19 cellular contexts compared by ENCODE assay signal in the genomic region with DNA sequence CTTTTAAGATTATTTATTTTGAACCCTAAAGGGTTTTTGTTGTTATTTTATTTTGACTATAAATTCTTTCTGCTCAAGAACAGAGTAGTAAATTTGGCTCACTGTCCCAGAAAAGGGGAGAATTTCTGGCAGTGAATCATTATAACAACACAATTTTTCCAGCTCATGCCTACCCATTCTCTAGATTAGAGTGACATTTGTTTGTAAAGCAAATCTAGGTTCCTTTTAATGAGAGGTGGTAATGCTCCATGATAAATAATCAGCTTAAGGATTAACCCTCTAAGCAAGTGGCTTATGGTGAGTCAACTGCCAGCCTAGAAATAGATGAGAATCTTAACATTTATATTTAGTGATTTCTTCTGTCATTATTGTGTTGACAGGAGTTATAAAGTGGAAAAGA.
DNase-seq lines count a peak whose midpoint lies in the region; ATAC-seq, FAIRE-seq and TF ChIP-seq lines count a peak whose summit lies in the region.
"Had no signal": no experiment of that assay in that cellular context is flagged by ENCODE, and none has a peak within 500 bp of the region (broad histone marks: within the 10 kb centered on the region; RNA-seq: fewer than 3 reads in every experiment).

No MANE protein-coding gene starts in this region.

- H3K4me1 ChIP-seq in PC-3 (ENCODE audit: insufficient read depth, low read length) = no peaks in the 10 kb centered on the region
- H3K4me1 ChIP-seq: BE2C had no signal

- no peak overlapping the region for H3K27ac ChIP-seq in PC-3 (ENCODE audit: low read length)
- H3K27ac ChIP-seq: RWPE1, SK-N-MC had no signal

- DNase-seq in D721Med (ENCODE audit: insufficient read length, low spot score) = no peak
- peak; percentile 43 for DNase-seq in PC-3
- DNase-seq in retinal pigment epithelial cell (ENCODE audit: low read depth) = peak; percentile 80
- DNase-seq in GM13977 (ENCODE audit: low spot score) = no peak
- DNase-seq in NCI-H2227 (lab: John Stamatoyannopoulos, UW; ENCODE audit: unreplicated experiment) = no peak
- DNase-seq in MG63 = no peak
- DNase-seq: BE2C, DMS79 treated with DMSO at 0.1 percent for 48 hours, NCI-H1417, NCI-H1694 treated with DMSO at 0.1 percent for 48 hours, NCI-H446 treated with DMSO at 0.1 percent for 48 hours, NCI-H526 treated with DMSO at 0.1 percent for 48 hours, SHP77 treated with DMSO at 0.1 percent for 48 hours had no signal

- no peaks in the 10 kb centered on the region for H4K20me1 ChIP-seq in PC-3 (ENCODE audit: low read length)

- H3K27me3 ChIP-seq in PC-3 (ENCODE audit: low read length) (no peaks in the 10 kb centered on the region), MG63 (no peaks in the 10 kb centered on the region)
- H3K27me3 ChIP-seq: BE2C had no signal

- FAIRE-seq in D721Med (lab: Jason Lieb, UNC) (peak; percentile 91), endometrium (lab: Jason Lieb, UNC) (peak; percentile 84)
- FAIRE-seq: GM12878, H1 had no signal

- CTCF ChIA-PET in PC-3 (lab: Charles Lee) = no interaction called here

- intact Hi-C loops in PC-3 (cut with micrococcal nuclease) = no loop called here

- peak; percentile 38; the same call in 1 of the 2 replicates for ATAC-seq in PC-3
- ATAC-seq: GM12878, HCT116 had no signal

- no peaks in the 10 kb centered on the region for H3K36me3 ChIP-seq in PC-3 (ENCODE audit: low read depth, low read length)
- no peaks in the 10 kb centered on the region for H3K36me3 ChIP-seq in MG63
- H3K36me3 ChIP-seq: BE2C had no signal

- H3F3A ChIP-seq in PC-3 (ENCODE audit: low read length, unreplicated experiment) = no peaks in the 10 kb centered on the region

- BruUV-seq in PC-3 (replicated peaks; lab: Mats Ljungman, UMichigan) = no TSS peak

- H3K9me3 ChIP-seq in PC-3 (ENCODE audit: low read length) (no peaks in the 10 kb centered on the region), MG63 (peaks cover 22% of the 10 kb centered on the region)
- H3K9me3 ChIP-seq: BE2C had no signal

- POLR2A ChIA-PET in PC-3 (lab: Charles Lee; ENCODE audit: unreplicated experiment) = no interaction called here

- no peaks in the 10 kb centered on the region for H3K9me2 ChIP-seq in PC-3 (replicated peaks; ENCODE audit: low read length)

- H3K9ac ChIP-seq in PC-3 (ENCODE audit: low read length) = no peak overlapping the region

- H3K79me2 ChIP-seq in PC-3 (ENCODE audit: low read length) = no peaks in the 10 kb centered on the region

- no peak for TF ChIP-seq CTCF in D721Med (IDR thresholded peaks at IDR 0.05; ENCODE audit: insufficient read depth, missing control alignments)
- TF ChIP-seq CTCF in PC-3 (conservative IDR thresholded peaks at IDR 0.05; ENCODE audit: low read depth, low read length) = no peak
- TF ChIP-seq CTCF in retinal pigment epithelial cell (conservative IDR thresholded peaks at IDR 0.05; ENCODE audit: low read depth, low read length) = no peak
- TF ChIP-seq CTCF in GM13977 (IDR thresholded peaks at IDR 0.05; ENCODE audit: extremely low read depth, insufficient read depth, missing control alignments) = no peak

- in situ Hi-C loops in GM13977 (cut with MboI; ENCODE audit: low pct_unique_long_range_greater_than_20kb, low sequenced_read_pairs, unreplicated experiment) = no loop called here

- no peak overlapping the region for H2AFZ ChIP-seq in PC-3 (ENCODE audit: low read length)

- no peak overlapping the region for H3K4me3 ChIP-seq in PC-3 (ENCODE audit: low read length)
- H3K4me3 ChIP-seq in retinal pigment epithelial cell (ENCODE audit: low read length) = no peak overlapping the region
- no peak overlapping the region for H3K4me3 ChIP-seq in MG63
- H3K4me3 ChIP-seq: GM12878, SK-N-MC had no signal

- no peak overlapping the region for H3K4me2 ChIP-seq in PC-3 (ENCODE audit: low read length)

Comparison
In these comparisons a context has a peak if more than half of its experiments do, and no peak if none do; other contexts are left out.
1. DNase-seq: peak in PC-3 (single experiment) and retinal pigment epithelial cell (single experiment); none in D721Med (single experiment), GM13977 (single experiment), NCI-H2227 (single experiment) and MG63 (single experiment).